In the genomic region with DNA sequence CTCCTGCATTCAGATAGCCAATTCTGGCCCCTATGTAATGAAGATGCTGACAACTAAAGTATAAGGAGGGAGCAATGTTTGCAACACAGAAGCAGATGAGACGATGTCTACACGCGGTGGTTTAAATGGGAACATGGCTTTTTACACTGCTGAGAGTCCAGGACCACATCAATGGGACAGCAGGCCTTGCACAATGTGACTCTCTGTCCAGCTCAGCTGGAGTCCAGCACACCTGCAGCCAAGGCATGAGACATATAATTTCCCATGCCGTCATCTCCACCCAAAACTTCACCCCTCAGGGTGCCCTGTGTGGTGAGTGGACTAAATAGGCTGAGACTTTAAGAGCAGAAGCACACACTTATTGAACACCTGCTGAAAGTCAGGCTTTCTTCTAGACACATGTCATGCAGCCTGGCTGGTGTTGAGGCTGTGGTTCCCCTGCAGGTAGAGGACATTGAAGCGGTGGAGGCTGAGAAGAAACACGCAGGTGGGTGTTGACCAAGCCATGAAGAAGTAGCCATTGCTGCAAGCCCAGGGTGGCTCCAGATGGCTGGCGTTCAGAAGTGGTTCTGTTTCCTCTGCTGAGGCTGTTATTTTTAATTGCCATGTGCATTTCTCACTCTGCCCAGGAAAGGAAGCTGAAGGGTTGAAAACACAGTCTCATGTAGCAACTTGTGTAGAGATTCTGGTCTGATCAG, we compare ENCODE assay signal across 20 cellular contexts.
"Had no signal": no experiment of that assay in that cellular context is flagged by ENCODE, and none has a peak within 500 bp of the region (broad histone marks: within the 10 kb centered on the region; RNA-seq: fewer than 3 reads in every experiment).

No MANE protein-coding gene starts in this region.

- H3K36me3 ChIP-seq: gastrocnemius medialis, left ventricle myocardium inferior, neural progenitor cell, pancreas, tibial nerve had no signal

- H2AFZ ChIP-seq: neural progenitor cell had no signal

- ATAC-seq: esophagus mucosa; gastrocnemius medialis; left cardiac atrium; natural killer cell treated with Interleukin-12 subunit alpha and Interleukin-12 subunit beta and Interleukin-15 and Interleukin-18, amount 100 ng/mL, for 72 hours; pancreas; right cardiac atrium; stimulated activated naive B cell treated with anti-CD40 and anti-IgM and Interleukin-4, amounts not matched to agents 10 μg/mL and 1 μg/mL and 100 μg/mL, for 72 hours; stimulated activated naive CD8-positive, alpha-beta T cell treated with anti-CD3 and anti-CD28 coated beads, Interleukin-15, amount 100 ng/mL, for 72 hours had no signal

- DNase-seq: effector memory CD4-positive, alpha-beta T cell; gastrocnemius medialis; immature natural killer cell; left cardiac atrium; left ventricle myocardium inferior; mesenchymal stem cell; midbrain; occipital lobe; pancreas; right cardiac atrium; stimulated activated CD4-positive, alpha-beta T cell treated with anti-CD3 and anti-CD28 coated beads, Interleukin-2, amount 100 ng/mL, for 48 hours; stimulated activated naive B cell treated with anti-CD40 and anti-IgM and Interleukin-4, amounts not matched to agents 10 μg/mL and 1 μg/mL and 100 μg/mL, for 72 hours; stimulated activated naive CD8-positive, alpha-beta T cell treated with anti-CD3 and anti-CD28 coated beads, Interleukin-15, amount 100 ng/mL, for 72 hours; testis had no signal

- H3K4me3 ChIP-seq: gastrocnemius medialis, left ventricle myocardium inferior, lung, neural progenitor cell, pancreas, smooth muscle cell, testis, tibial nerve had no signal

- H3K27ac ChIP-seq: gastrocnemius medialis, left ventricle myocardium inferior, neural progenitor cell, pancreas, testis, tibial nerve had no signal

- H3K4me1 ChIP-seq: gastrocnemius medialis, left ventricle myocardium inferior, pancreas, testis, tibial nerve had no signal

- H3K9me3 ChIP-seq: gastrocnemius medialis, left ventricle myocardium inferior, pancreas, testis, tibial nerve had no signal

- H3K27me3 ChIP-seq: gastrocnemius medialis, neural progenitor cell, pancreas, testis, tibial nerve had no signal

- H3K9ac ChIP-seq: neural progenitor cell had no signal

- H3K4me2 ChIP-seq: neural progenitor cell, smooth muscle cell had no signal
